ENCODE assay signal across 24 cellular contexts in the genomic region with DNA sequence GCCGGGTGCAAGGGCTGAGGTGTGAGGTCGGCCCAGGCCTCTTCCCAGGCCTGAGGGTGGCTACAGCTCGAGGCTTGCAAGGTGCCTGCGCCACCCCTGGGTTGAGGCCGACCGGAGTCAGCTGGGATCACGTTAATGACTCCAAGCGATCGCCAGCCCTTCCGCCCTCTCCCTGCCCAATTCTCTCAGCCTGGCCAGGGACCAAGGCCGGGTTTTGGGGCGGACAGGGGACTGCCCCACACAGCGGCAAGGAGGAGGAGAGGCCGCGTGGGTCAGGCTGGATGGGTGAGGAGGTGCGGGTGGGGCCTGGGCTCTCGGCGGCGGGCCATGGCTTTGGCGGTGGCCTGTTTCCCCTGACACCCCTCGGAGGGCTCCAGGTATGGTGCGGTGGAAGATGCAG. TPM values are rescaled to one million over a fixed set of nuclear protein-coding genes. Genes with fewer than 3 reads are reported as not detected.
A peak's percentile ranks its signal among the peaks of the same experiment; 100 is the strongest.
DNase-seq lines count a peak whose midpoint lies in the region; ATAC-seq and TF ChIP-seq lines count a peak whose summit lies in the region.
"Had no signal": no experiment of that assay in that cellular context is flagged by ENCODE, and none has a peak within 500 bp of the region (broad histone marks: within the 10 kb centered on the region; RNA-seq: fewer than 3 reads in every experiment).

No MANE protein-coding gene starts in this region.

- intact Hi-C loops in CD8-positive, alpha-beta T cell (cut with DNase I, micrococcal nuclease), result no loop called here
- intact Hi-C loops in activated B cell treated with CpG ODN at 0.5 μM for 24 hours (cut with micrococcal nuclease) (no loop called here), ovary (cut with DNase I) (no loop called here)

- peaks cover 40% of the 10 kb centered on the region for H3K4me1 ChIP-seq in CD8-positive, alpha-beta T cell (ENCODE audit: insufficient read depth, low read length)
- no peaks in the 10 kb centered on the region for H3K4me1 ChIP-seq in iPS-18a (ENCODE audit: control insufficient read depth, low read depth, low read length)
- peaks cover 21% of the 10 kb centered on the region for H3K4me1 ChIP-seq in ovary (ENCODE audit: insufficient read depth)

- peaks cover 33% of the 10 kb centered on the region for H3K4me1 Mint-ChIP-seq in CD8-positive, alpha-beta T cell (ENCODE audit: low read depth)
- peaks cover 36% of the 10 kb centered on the region for H3K4me1 Mint-ChIP-seq in activated B cell treated with CpG ODN at 0.5 μM for 24 hours

- no peaks in the 10 kb centered on the region for H3K9me3 ChIP-seq in CD8-positive, alpha-beta T cell (ENCODE audit: low read length)
- no peaks in the 10 kb centered on the region for H3K9me3 ChIP-seq in iPS-18a (ENCODE audit: control insufficient read depth, low read depth, low read length)
- no peaks in the 10 kb centered on the region for H3K9me3 ChIP-seq in ovary
- H3K9me3 ChIP-seq: ascending aorta, heart right ventricle, prostate gland had no signal

- peaks cover 3% of the 10 kb centered on the region for H3K9me3 Mint-ChIP-seq in CD8-positive, alpha-beta T cell
- no peaks in the 10 kb centered on the region for H3K9me3 Mint-ChIP-seq in activated B cell treated with CpG ODN at 0.5 μM for 24 hours
- H3K9me3 Mint-ChIP-seq: natural killer cell treated with Interleukin-12 subunit alpha and Interleukin-12 subunit beta and Interleukin-15 and Interleukin-18, amount 100 ng/mL, for 72 hours had no signal

- ATAC-seq in CD8-positive, alpha-beta T cell, result no peak
- no peak for ATAC-seq in activated B cell treated with CpG ODN at 0.5 μM for 24 hours (ENCODE audit: low read depth)
- ATAC-seq: heart right ventricle; natural killer cell treated with Interleukin-12 subunit alpha and Interleukin-12 subunit beta and Interleukin-15 and Interleukin-18, amount 100 ng/mL, for 72 hours had no signal

- H3K27ac Mint-ChIP-seq in CD8-positive, alpha-beta T cell, result no peak overlapping the region
- no peak overlapping the region for H3K27ac Mint-ChIP-seq in activated B cell treated with CpG ODN at 0.5 μM for 24 hours
- H3K27ac Mint-ChIP-seq: natural killer cell treated with Interleukin-12 subunit alpha and Interleukin-12 subunit beta and Interleukin-15 and Interleukin-18, amount 100 ng/mL, for 72 hours had no signal

- no peak for TF ChIP-seq POLR2A in ovary (IDR thresholded peaks at IDR 0.05)

- no peak overlapping the region for H3K9ac ChIP-seq in iPS-18a (ENCODE audit: low read length)

- no peak for TF ChIP-seq CTCF in CD8-positive, alpha-beta T cell (IDR thresholded peaks at IDR 0.05)
- TF ChIP-seq CTCF in activated B cell treated with CpG ODN at 0.5 μM for 24 hours (IDR thresholded peaks at IDR 0.05) (no peak), ovary (IDR thresholded peaks at IDR 0.05) (no peak)

- peak overlapping the region; percentile 32 for H3K4me3 Mint-ChIP-seq in CD8-positive, alpha-beta T cell
- H3K4me3 Mint-ChIP-seq in activated B cell treated with CpG ODN at 0.5 μM for 24 hours, result peak overlapping the region; percentile 28
- H3K4me3 Mint-ChIP-seq: natural killer cell treated with Interleukin-12 subunit alpha and Interleukin-12 subunit beta and Interleukin-15 and Interleukin-18, amount 100 ng/mL, for 72 hours had no signal

- WGBS in ovary, 3 donors, result 23 to 35% (median 32%) methylated on average over 17 to 22 of the region's 22 CpGs

- no peaks in the 10 kb centered on the region for H3K27me3 ChIP-seq in CD8-positive, alpha-beta T cell (ENCODE audit: insufficient read depth, low read length)
- H3K27me3 ChIP-seq in iPS-18a (ENCODE audit: control insufficient read depth, insufficient read depth, low read length) (peaks cover 73% of the 10 kb centered on the region), ovary (no peaks in the 10 kb centered on the region)

- H3K27ac ChIP-seq in CD8-positive, alpha-beta T cell (ENCODE audit: low read depth, low read length), result no peak overlapping the region
- H3K27ac ChIP-seq in iPS-18a (ENCODE audit: low read length), result no peak overlapping the region
- H3K27ac ChIP-seq in ovary, result no peak overlapping the region
- H3K27ac ChIP-seq: ascending aorta, heart right ventricle, HL-60, prostate gland had no signal

- no peaks in the 10 kb centered on the region for H3K36me3 Mint-ChIP-seq in CD8-positive, alpha-beta T cell
- H3K36me3 Mint-ChIP-seq in activated B cell treated with CpG ODN at 0.5 μM for 24 hours (ENCODE audit: low read depth), result peaks cover 5% of the 10 kb centered on the region
- H3K36me3 Mint-ChIP-seq: natural killer cell treated with Interleukin-12 subunit alpha and Interleukin-12 subunit beta and Interleukin-15 and Interleukin-18, amount 100 ng/mL, for 72 hours had no signal

- H3K4me3 ChIP-seq in CD8-positive, alpha-beta T cell (ENCODE audit: low read depth, low read length), result no peak overlapping the region
- H3K4me3 ChIP-seq in iPS-18a (ENCODE audit: low read length) (peak overlapping the region; percentile 51), ovary (no peak overlapping the region)
- H3K4me3 ChIP-seq: heart right ventricle, prostate gland had no signal

- CTCF ChIA-PET in CD8-positive, alpha-beta T cell (lab: Charles Lee), result no interaction called here
- CTCF ChIA-PET in activated B cell treated with CpG ODN at 0.5 μM for 24 hours (lab: Charles Lee), result no interaction called here

- DNase-seq in DMS53 (lab: John Stamatoyannopoulos, UW) (peak; percentile 42), DMS53 treated with DMSO at 0.1 percent for 48 hours (lab: John Stamatoyannopoulos, UW; ENCODE audit: unreplicated experiment) (no peak), activated B cell treated with CpG ODN at 0.5 μM for 24 hours (no peak), DMS114 treated with DMSO at 0.1 percent for 48 hours (lab: John Stamatoyannopoulos, UW; ENCODE audit: unreplicated experiment) (no peak), ovary (no peak), RKO (ENCODE audit: low spot score) (no peak)
- DNase-seq in CD8-positive, alpha-beta T cell, result no peak
- DNase-seq: 8988T; activated CD4-positive, alpha-beta T cell treated with anti-CD3 and anti-CD28 coated beads, Interleukin-2, amount 50 U/mL, for 48 hours; cerebellar nuclear complex; effector memory CD4-positive, alpha-beta T cell; GOT3; heart right ventricle; KBM-7; mesendoderm; MV-4-11; NCI-H1930; RPMI8226 had no signal

- no peaks in the 10 kb centered on the region for H3K36me3 ChIP-seq in CD8-positive, alpha-beta T cell (ENCODE audit: insufficient read depth, low read length)
- H3K36me3 ChIP-seq in iPS-18a (ENCODE audit: control insufficient read depth, low read depth, low read length) (no peaks in the 10 kb centered on the region), ovary (no peaks in the 10 kb centered on the region)
- H3K36me3 ChIP-seq: ascending aorta, heart right ventricle, prostate gland had no signal

- TF ChIP-seq EP300 in ovary (IDR thresholded peaks at IDR 0.05), result no peak

- H3K27me3 Mint-ChIP-seq in CD8-positive, alpha-beta T cell (ENCODE audit: low read depth), result no peaks in the 10 kb centered on the region
- H3K27me3 Mint-ChIP-seq in activated B cell treated with CpG ODN at 0.5 μM for 24 hours, result peaks cover 17% of the 10 kb centered on the region

- POLR2A ChIA-PET in CD8-positive, alpha-beta T cell (lab: Charles Lee), result interaction anchor here (1.0 to 3.4 kb wide), 2 partner anchors 9 to 22 kb away, joined by 3 to 19 read pairs; partner anchors contain the start of genes JMJD8 and METRN
- POLR2A ChIA-PET in activated B cell treated with CpG ODN at 0.5 μM for 24 hours (lab: Charles Lee), result interaction anchor here (1.2 kb wide), 1 partner anchor 9 kb away, joined by 3 read pairs; the partner anchor contains the start of gene JMJD8

RNA-seq across cellular contexts. Expression of gene WDR24, which starts 3.2 kb away (rescaled TPM):
- 10 to 100 TPM; 11.8 to 12.1 TPM for total RNA-seq in CD8-positive, alpha-beta T cell
- total RNA-seq in activated B cell treated with CpG ODN at 0.5 μM for 24 hours, result 13.9 and 14.8 TPM in 2 replicates
- total RNA-seq in ovary, result 10 to 100 TPM in 6 of 7 donors, 1 to 10 TPM in 1; 8.4 to 17.3 (median 13.4) TPM
- 10 to 100 TPM in 1 of 2 donors, under 1 TPM in 1; 0.42 to 10.3 TPM for polyA plus RNA-seq in ovary

RNA-seq across cellular contexts. Expression of gene JMJD8, which starts 9.2 kb away (rescaled TPM):
- total RNA-seq in CD8-positive, alpha-beta T cell, result 10 to 100 TPM; 15.8 to 18.7 TPM
- total RNA-seq in activated B cell treated with CpG ODN at 0.5 μM for 24 hours, result 41.4 and 47.0 TPM in 2 replicates
- total RNA-seq in ovary, result 10 to 100 TPM; 36.6 to 73.9 (median 64.0) TPM
- polyA plus RNA-seq in ovary, result 10 to 100 TPM; 10.2 to 53.8 TPM

RNA-seq across cellular contexts. Expression of gene FBXL16, which starts 12.2 kb away (rescaled TPM):
- 1 to 10 TPM; 4.4 to 4.6 TPM for total RNA-seq in CD8-positive, alpha-beta T cell
- total RNA-seq in activated B cell treated with CpG ODN at 0.5 μM for 24 hours (0.75 and 0.88 TPM in 2 replicates), ovary (1 to 10 TPM in 4 of 7 donors, under 1 TPM in 2, not detected in 1; 0.48 to 2.5 (median 1.4) TPM)
- polyA plus RNA-seq in ovary, result under 1 TPM; 0.22 to 0.25 TPM
- total RNA-seq: ascending aorta had no signal

RNA-seq across cellular contexts. Expression of gene STUB1, which starts 13.2 kb away (rescaled TPM):
- 10 to 100 TPM; 40.0 to 50.0 TPM for total RNA-seq in CD8-positive, alpha-beta T cell
- total RNA-seq in activated B cell treated with CpG ODN at 0.5 μM for 24 hours (75.4 and 81.2 TPM in 2 replicates), ovary (100 to 1,000 TPM in 4 of 7 donors, 10 to 100 TPM in 3; 72.3 to 115 (median 102) TPM)
- 100 to 1,000 TPM in 1 of 2 donors, 10 to 100 TPM in 1; 20.1 to 107 TPM for polyA plus RNA-seq in ovary

RNA-seq across cellular contexts. Expression of gene RHBDL1, which starts 17.9 kb away (rescaled TPM):
- total RNA-seq in CD8-positive, alpha-beta T cell, result 1 to 10 TPM; 3.1 to 4.1 TPM
- 0.24 TPM in 1 of 2 replicates, not detected in the other for total RNA-seq in activated B cell treated with CpG ODN at 0.5 μM for 24 hours
- 1 to 10 TPM in 6 of 7 donors, under 1 TPM in 1; 0.50 to 4.3 (median 1.4) TPM for total RNA-seq in ovary
- under 1 TPM in 1 of 2 donors, not detected in 1; 0.80 TPM for polyA plus RNA-seq in ovary
- polyA plus RNA-seq: CD14-positive monocyte had no signal
